In genomic region chrX:49148390-49149100, GRCh38 we compare ENCODE assay signal across 1 cellular context.
TF ChIP-seq lines count a peak whose summit lies in the region.

No MANE protein-coding gene starts in this region.

TF ChIP-seq in HepG2, 621 proteins besides CTCF, POLR2A, EP300 and RAD21:
- 0 out of 2 replicates have a peak, but pooled peaks have one; percentile 20 for TF ChIP-seq ZFX (CRISPR knock-in tag; IDR thresholded peaks at IDR 0.05; ENCODE audit: low read depth)
- TF ChIP-seq ZNF687 (CRISPR knock-in tag; IDR thresholded peaks at IDR 0.05), result peak; percentile 53
- peak; percentile 53; the same call in 1 of the 2 replicates for TF ChIP-seq ZNF317 (CRISPR knock-in tag; IDR thresholded peaks at IDR 0.05)
- peak; percentile 82 for TF ChIP-seq HNF1A (IDR thresholded peaks at IDR 0.05; ENCODE audit: low read depth)
- TF ChIP-seq HNF1A (CRISPR knock-in tag; IDR thresholded peaks at IDR 0.05; ENCODE audit: borderline replicate concordance), result peak; percentile 55; the same call in 1 of the 2 replicates
- 0 out of 2 replicates have a peak, but pooled peaks have one; percentile 44 for TF ChIP-seq ZBTB38 (CRISPR knock-in tag; IDR thresholded peaks at IDR 0.05)
- peak; percentile 98 for TF ChIP-seq ELF3 (CRISPR knock-in tag; IDR thresholded peaks at IDR 0.05)
